ENCODE assay signal across 1 cellular context in genomic region chr12:33560653-33561208, GRCh38.
TF ChIP-seq lines count a peak whose summit lies in the region.

No MANE protein-coding gene starts in this region.

TF ChIP-seq in WTC11, 78 proteins besides CTCF, POLR2A, EP300 and RAD21 (continued from another document):
- TF ChIP-seq, protein P1, sequence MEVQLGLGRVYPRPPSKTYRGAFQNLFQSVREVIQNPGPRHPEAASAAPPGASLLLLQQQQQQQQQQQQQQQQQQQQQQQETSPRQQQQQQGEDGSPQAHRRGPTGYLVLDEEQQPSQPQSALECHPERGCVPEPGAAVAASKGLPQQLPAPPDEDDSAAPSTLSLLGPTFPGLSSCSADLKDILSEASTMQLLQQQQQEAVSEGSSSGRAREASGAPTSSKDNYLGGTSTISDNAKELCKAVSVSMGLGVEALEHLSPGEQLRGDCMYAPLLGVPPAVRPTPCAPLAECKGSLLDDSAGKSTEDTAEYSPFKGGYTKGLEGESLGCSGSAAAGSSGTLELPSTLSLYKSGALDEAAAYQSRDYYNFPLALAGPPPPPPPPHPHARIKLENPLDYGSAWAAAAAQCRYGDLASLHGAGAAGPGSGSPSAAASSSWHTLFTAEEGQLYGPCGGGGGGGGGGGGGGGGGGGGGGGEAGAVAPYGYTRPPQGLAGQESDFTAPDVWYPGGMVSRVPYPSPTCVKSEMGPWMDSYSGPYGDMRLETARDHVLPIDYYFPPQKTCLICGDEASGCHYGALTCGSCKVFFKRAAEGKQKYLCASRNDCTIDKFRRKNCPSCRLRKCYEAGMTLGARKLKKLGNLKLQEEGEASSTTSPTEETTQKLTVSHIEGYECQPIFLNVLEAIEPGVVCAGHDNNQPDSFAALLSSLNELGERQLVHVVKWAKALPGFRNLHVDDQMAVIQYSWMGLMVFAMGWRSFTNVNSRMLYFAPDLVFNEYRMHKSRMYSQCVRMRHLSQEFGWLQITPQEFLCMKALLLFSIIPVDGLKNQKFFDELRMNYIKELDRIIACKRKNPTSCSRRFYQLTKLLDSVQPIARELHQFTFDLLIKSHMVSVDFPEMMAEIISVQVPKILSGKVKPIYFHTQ (CRISPR knock-in tag; IDR thresholded peaks at IDR 0.05), result no peak
